Comparison of ENCODE assay signal across 1 cellular context in genomic region chr17:64354824-64355535, GRCh38.
TF ChIP-seq lines count a peak whose summit lies in the region.

No MANE protein-coding gene starts in this region.

TF ChIP-seq in HepG2, 621 proteins besides CTCF, POLR2A, EP300 and RAD21 (continued from another document):
- TF ChIP-seq GLMP (CRISPR knock-in tag; IDR thresholded peaks at IDR 0.05; ENCODE audit: borderline replicate concordance) (no peak), ATF6 (CRISPR knock-in tag; conservative IDR thresholded peaks at IDR 0.05) (no peak), SALL1 (CRISPR knock-in tag; IDR thresholded peaks at IDR 0.05) (no peak)
